Comparison of ENCODE assay signal across 22 cellular contexts in the genomic region with DNA sequence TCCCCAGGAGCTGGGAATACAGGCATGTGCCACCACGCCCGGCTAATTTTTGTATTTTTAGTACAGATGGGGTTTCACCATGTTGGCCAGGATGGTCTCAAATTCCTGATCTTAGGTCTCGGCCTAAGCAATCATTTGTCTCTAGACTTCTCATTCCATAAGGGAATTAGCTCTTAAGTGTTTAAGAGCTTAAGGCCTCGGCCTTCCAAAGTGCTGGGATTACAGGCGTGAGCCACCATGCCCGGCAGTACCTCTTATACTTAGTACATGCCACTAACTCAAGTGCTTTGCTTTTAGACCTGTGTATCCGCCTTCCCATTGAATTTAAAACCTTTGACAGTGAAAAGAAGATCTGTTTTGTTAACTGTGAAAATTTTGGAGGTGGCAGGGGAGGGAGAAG. TPM values are rescaled to one million over a fixed set of nuclear protein-coding genes. Genes with fewer than 3 reads are reported as not detected.
DNase-seq lines count a peak whose midpoint lies in the region; ATAC-seq, FAIRE-seq and TF ChIP-seq lines count a peak whose summit lies in the region.
"Had no signal": no experiment of that assay in that cellular context is flagged by ENCODE, and none has a peak within 500 bp of the region (broad histone marks: within the 10 kb centered on the region; RNA-seq: fewer than 3 reads in every experiment).

No MANE protein-coding gene starts in this region.

- no peak overlapping the region for H3K18ac ChIP-seq in H9 (ENCODE audit: insufficient read length, low read depth, low read length)

- H3K4me2 ChIP-seq in H9 (ENCODE audit: insufficient read depth, insufficient read length, low read length), result no peak overlapping the region
- H3K4me2 ChIP-seq: GM23338 had no signal

- no peak overlapping the region for H3K9ac ChIP-seq in H9 (ENCODE audit: extremely low read depth, insufficient read length, low read length)

- H2BK120ac ChIP-seq in H9 (ENCODE audit: low read depth, low read length, poor library complexity, severe bottlenecking), result no peak overlapping the region

- no peak overlapping the region for H3K56ac ChIP-seq in H9 (ENCODE audit: insufficient read length, low read depth, low read length)

- H3K27ac ChIP-seq in transverse colon (no peak overlapping the region), H9 (ENCODE audit: insufficient read length, low read depth, low read length) (no peak overlapping the region)
- H3K27ac ChIP-seq: C4-2B had no signal

- peaks cover 8% of the 10 kb centered on the region for H3K9me3 Mint-ChIP-seq in dendritic cell treated with granulocyte-macrophage colony-stimulating factor and Interleukin-4, amounts not matched to agents 40 ng/mL and 50 ng/mL, for 4 days
- H3K9me3 Mint-ChIP-seq in effector memory CD8-positive, alpha-beta T cell, result peaks cover 1 to 11% of the 10 kb centered on the region in 2 donors
- H3K9me3 Mint-ChIP-seq in H9, result peaks cover 5 to 10% of the 10 kb centered on the region in 2 experiments; a peak in 3 of 5 replicates

- FAIRE-seq in D721Med (lab: Jason Lieb, UNC), result peak; percentile 46
- FAIRE-seq: A204.1, GM12878, H54, HTR-8/SVneo, K562 had no signal

- H2BK12ac ChIP-seq in H9 (ENCODE audit: insufficient read length, low read depth, low read length), result no peak overlapping the region

- H2BK5ac ChIP-seq in H9 (ENCODE audit: insufficient read length, low read length), result no peak overlapping the region

- no peak overlapping the region for H4K5ac ChIP-seq in H9 (ENCODE audit: insufficient read length, low read depth, low read length)

- no peak for TF ChIP-seq POLR2A in transverse colon (IDR thresholded peaks at IDR 0.05)

- peaks cover 12% of the 10 kb centered on the region for H3K36me3 Mint-ChIP-seq in dendritic cell treated with granulocyte-macrophage colony-stimulating factor and Interleukin-4, amounts not matched to agents 40 ng/mL and 50 ng/mL, for 4 days (ENCODE audit: low read depth)
- H3K36me3 Mint-ChIP-seq in effector memory CD8-positive, alpha-beta T cell (ENCODE audit: insufficient read depth), result no peaks in the 10 kb centered on the region
- H3K36me3 Mint-ChIP-seq in H9 (ENCODE audit: insufficient read depth in 1 of 3, low read depth in 3 of 3), result peaks cover 0 to 3% (median 2%) of the 10 kb centered on the region in 3 experiments; a peak in 1 of 7 replicates

- no peak overlapping the region for H2BK15ac ChIP-seq in H9 (ENCODE audit: low read depth, low read length)

- WGBS in transverse colon (ENCODE audit: low coverage in 1 of 2), 2 donors, result 88 to 89% methylated on average over 3 to 7 of the region's 7 CpGs
- no CpG with 5 or more reads among the region's 7 CpGs for WGBS in H9 (ENCODE audit: extremely low coverage, insufficient read length, low lambda C conversion rate)

- intact Hi-C loops in dendritic cell treated with granulocyte-macrophage colony-stimulating factor and Interleukin-4, amounts not matched to agents 40 ng/mL and 50 ng/mL, for 4 days (cut with micrococcal nuclease), result no loop called here
- intact Hi-C loops in transverse colon (cut with DNase I; ENCODE audit: low total_unique reads), result no loop called here

- H3K27me3 Mint-ChIP-seq in dendritic cell treated with granulocyte-macrophage colony-stimulating factor and Interleukin-4, amounts not matched to agents 40 ng/mL and 50 ng/mL, for 4 days, result no peaks in the 10 kb centered on the region
- peaks cover 0 to 7% of the 10 kb centered on the region in 2 donors for H3K27me3 Mint-ChIP-seq in effector memory CD8-positive, alpha-beta T cell
- peaks cover 8% of the 10 kb centered on the region; the same call in 1 of the 2 replicates for H3K27me3 Mint-ChIP-seq in H9 (ENCODE audit: low read depth)
- H3K27me3 Mint-ChIP-seq: CD4-positive, alpha-beta T cell had no signal

- H3K79me1 ChIP-seq in H9 (ENCODE audit: insufficient read depth, low read depth, low read length, poor library complexity, severe bottlenecking), result no peaks in the 10 kb centered on the region

- no peak overlapping the region for H3T11ph ChIP-seq in H9 (ENCODE audit: low read length)

- H3K27me3 ChIP-seq in transverse colon, result no peaks in the 10 kb centered on the region
- no peaks in the 10 kb centered on the region for H3K27me3 ChIP-seq in H9 (ENCODE audit: insufficient read depth, low read length)

- ATAC-seq in effector memory CD8-positive, alpha-beta T cell (replicated peaks), result no peak
- ATAC-seq: GM12878, GM23338, HCT116, K562 had no signal

- H3K4me3 Mint-ChIP-seq in dendritic cell treated with granulocyte-macrophage colony-stimulating factor and Interleukin-4, amounts not matched to agents 40 ng/mL and 50 ng/mL, for 4 days, result no peak overlapping the region
- H3K4me3 Mint-ChIP-seq in effector memory CD8-positive, alpha-beta T cell, result no peak overlapping the region
- no peak overlapping the region for H3K4me3 Mint-ChIP-seq in H9
- H3K4me3 Mint-ChIP-seq: CD4-positive, alpha-beta T cell; GM23338; HFFc6 had no signal

- H3K4me3 ChIP-seq in transverse colon, result no peak overlapping the region
- H3K4me3 ChIP-seq: GM12878, GM23338, K562 had no signal

- H2BK20ac ChIP-seq in H9 (ENCODE audit: low read depth, low read length, poor library complexity, severe bottlenecking), result no peak overlapping the region

- H3K23ac ChIP-seq in H9 (ENCODE audit: insufficient read length, low read depth, low read length), result no peak overlapping the region

- no peak for TF ChIP-seq CTCF in D721Med (IDR thresholded peaks at IDR 0.05; ENCODE audit: insufficient read depth, missing control alignments)
- no peak for TF ChIP-seq CTCF in transverse colon (IDR thresholded peaks at IDR 0.05)
- no peak for TF ChIP-seq CTCF in H9 (conservative IDR thresholded peaks at IDR 0.05)

- H4K8ac ChIP-seq in H9 (replicated peaks; ENCODE audit: insufficient read length, low read depth, low read length), result no peak overlapping the region

- H3K9me3 ChIP-seq in transverse colon (no peaks in the 10 kb centered on the region), H9 (ENCODE audit: control insufficient read depth, low read depth, low read length) (no peaks in the 10 kb centered on the region)
- H3K9me3 ChIP-seq: Caco-2 had no signal

- DNase-seq in D341Med (ENCODE audit: low spot score), result peak; percentile 51
- DNase-seq in D721Med (ENCODE audit: insufficient read length, low spot score), result peak; percentile 50
- DNase-seq in NCI-H82 treated with DMSO at 0.1 percent for 48 hours (lab: John Stamatoyannopoulos, UW; ENCODE audit: unreplicated experiment), result peak; percentile 83
- no peak for DNase-seq in transverse colon
- DNase-seq in effector memory CD8-positive, alpha-beta T cell, result no peak
- DNase-seq in H9, result no peak
- DNase-seq in activated CD4-positive, alpha-beta T cell treated with anti-CD3 and anti-CD28 coated beads for 4 hours, result no peak
- DNase-seq: ACHN; Caco-2; CD4-positive, alpha-beta T cell; DMS79 treated with DMSO at 0.1 percent for 48 hours; HFFc6; IMR-90 had no signal

- H3K4me1 Mint-ChIP-seq in dendritic cell treated with granulocyte-macrophage colony-stimulating factor and Interleukin-4, amounts not matched to agents 40 ng/mL and 50 ng/mL, for 4 days (ENCODE audit: low read depth), result peaks cover 84% of the 10 kb centered on the region
- peaks cover 0 to 5% of the 10 kb centered on the region in 2 donors for H3K4me1 Mint-ChIP-seq in effector memory CD8-positive, alpha-beta T cell (ENCODE audit: low read depth in 2 of 2)
- H3K4me1 Mint-ChIP-seq in H9, result peaks cover 0 to 4% of the 10 kb centered on the region in 2 experiments; a peak in 2 of 4 replicates
- H3K4me1 Mint-ChIP-seq: GM23338 had no signal

- H4K20me1 ChIP-seq in H9 (ENCODE audit: control insufficient read depth, insufficient read depth, insufficient read length), result no peaks in the 10 kb centered on the region

- H3K23me2 ChIP-seq in H9 (ENCODE audit: insufficient read length, low read depth, low read length, poor library complexity, severe bottlenecking), result no peaks in the 10 kb centered on the region

- TF ChIP-seq EP300 in transverse colon (IDR thresholded peaks at IDR 0.05; ENCODE audit: low read depth), result no peak

- no peaks in the 10 kb centered on the region for H3K79me2 ChIP-seq in H9 (ENCODE audit: insufficient read depth, low read length)

- H3K27ac Mint-ChIP-seq in dendritic cell treated with granulocyte-macrophage colony-stimulating factor and Interleukin-4, amounts not matched to agents 40 ng/mL and 50 ng/mL, for 4 days, result peak overlapping the region; percentile 97
- H3K27ac Mint-ChIP-seq in effector memory CD8-positive, alpha-beta T cell, result no peak overlapping the region
- H3K27ac Mint-ChIP-seq in H9, result no peak overlapping the region
- H3K27ac Mint-ChIP-seq: CD4-positive, alpha-beta T cell; GM23338; HFFc6 had no signal

- no peak overlapping the region for H3K4ac ChIP-seq in H9 (ENCODE audit: low read depth, low read length)

- in situ Hi-C loops in transverse colon (cut with MboI; ENCODE audit: low pct_ligation_motif_present in 1 of 4, low pct_unique_long_range_greater_than_20kb in 1 of 4, low sequenced_read_pairs in 3 of 4), result no loop called here

- no peak overlapping the region for H2AFZ ChIP-seq in H9 (ENCODE audit: low read length)
- H2AFZ ChIP-seq: GM23338 had no signal

- H3K4me1 ChIP-seq in transverse colon, result no peaks in the 10 kb centered on the region
- H3K4me1 ChIP-seq in H9 (ENCODE audit: insufficient read depth, low read length), result no peaks in the 10 kb centered on the region
- H3K4me1 ChIP-seq: Caco-2 had no signal

- H4K91ac ChIP-seq in H9 (ENCODE audit: insufficient read length, low read depth, low read length), result no peak overlapping the region

- H3K36me3 ChIP-seq in transverse colon, result no peaks in the 10 kb centered on the region

- no peak overlapping the region for H3K14ac ChIP-seq in H9 (ENCODE audit: insufficient read depth, low read length)

- no peak overlapping the region for H2AK5ac ChIP-seq in H9 (ENCODE audit: insufficient read length, low read length)

RNA-seq across cellular contexts. Expression of a gene that starts 16.6 kb away (rescaled TPM):
- total RNA-seq in transverse colon, result 1 to 10 TPM in 1 of 4 donors, under 1 TPM in 2, not detected in 1; 0.20 to 1.1 (median 0.27) TPM
- total RNA-seq in H9 (2021), result 0.07 and 0.11 TPM in 2 replicates

Comparison
In these comparisons a context has a peak if more than half of its experiments do, and no peak if none do; other contexts are left out.
1. DNase-seq: peak in D341Med (single experiment), D721Med (single experiment) and NCI-H82 treated with DMSO at 0.1 percent for 48 hours (single experiment); none in transverse colon (single experiment), effector memory CD8-positive, alpha-beta T cell (0 of 3), H9 (single experiment) and activated CD4-positive, alpha-beta T cell treated with anti-CD3 and anti-CD28 coated beads for 4 hours (0 of 2).